ENCODE assay signal across 10 cellular contexts in genomic region chr11:33064033-33064825, GRCh38. TPM values are rescaled to one million over a fixed set of nuclear protein-coding genes. Genes with fewer than 3 reads are reported as not detected.
A peak's percentile ranks its signal among the peaks of the same experiment; 100 is the strongest.
DNase-seq lines count a peak whose midpoint lies in the region; ATAC-seq, FAIRE-seq and TF ChIP-seq lines count a peak whose summit lies in the region.
"Had no signal": no experiment of that assay in that cellular context is flagged by ENCODE, and none has a peak within 500 bp of the region (broad histone marks: within the 10 kb centered on the region; RNA-seq: fewer than 3 reads in every experiment).

No MANE protein-coding gene starts in this region.

- no peaks in the 10 kb centered on the region for H3K79me2 ChIP-seq in K562 (ENCODE audit: control insufficient read depth, insufficient read depth, low read length)

- 51% methylated on average over 11 of the region's 11 CpGs for WGBS in K562 (ENCODE audit: insufficient coverage, low coverage, missing lambda C conversion rate)

- in situ Hi-C loops in K562 (cut with MboI) = loop anchor here (5.0 kb wide), 1 partner anchor 107 kb away; no protein-coding TSS in a partner anchor

- no peak overlapping the region for H2AFZ ChIP-seq in K562 (ENCODE audit: low read depth, low read length)

- POLR2A ChIA-PET in K562 (lab: Yijun Ruan, JAX) = interaction anchor here (0.6 to 0.7 kb wide), 2 partner anchors 24 to 233 kb away, joined by 3 read pairs; no protein-coding TSS in a partner anchor

- TF ChIP-seq RAD21 in K562 (CRISPR knock-in tag; conservative IDR thresholded peaks at IDR 0.05 in 1 of 2, IDR thresholded peaks at IDR 0.05 in 1 of 2) = no peak

- no peaks in the 10 kb centered on the region; the same call in 1 of the 2 replicates for H4K20me1 ChIP-seq in K562 (replicated peaks; ENCODE audit: control insufficient read depth, insufficient read depth, low read length)

- no peak for TF ChIP-seq POLR2A in K562 (conservative IDR thresholded peaks at IDR 0.05)
- TF ChIP-seq POLR2A in vagina (IDR thresholded peaks at IDR 0.05) = no peak

- BruUV-seq in K562 (replicated peaks; lab: Mats Ljungman, UMichigan) = no TSS peak

- ATAC-seq in Right ventricle myocardium inferior (peak; percentile 23), K562 (peak; percentile 10; the same call in 1 of the 3 replicates), HG02623 (IDR thresholded peaks at IDR 0.05; ENCODE audit: unreplicated experiment) (no peak)

- intact Hi-C loops in Right ventricle myocardium inferior (cut with DNase I) (loop anchor here (2.0 to 10.0 kb wide), 2 partner anchors 101 to 259 kb away; no protein-coding TSS in a partner anchor), K562 (cut with micrococcal nuclease) (loop anchor here (2.0 to 5.0 kb wide), 2 partner anchors 47 to 182 kb away; no protein-coding TSS in a partner anchor), vagina (cut with DNase I) (no loop called here)

- TF ChIP-seq EP300 in K562 (IDR thresholded peaks at IDR 0.05; ENCODE audit: low read length) = no peak

- H3K4me2 ChIP-seq in K562 (ENCODE audit: insufficient read depth, low read length) = no peak overlapping the region

- H3K9me1 ChIP-seq in K562 (ENCODE audit: control insufficient read depth, insufficient read depth, low read length) = peaks cover 4% of the 10 kb centered on the region

- H3K4me3 ChIP-seq in right atrium auricular region (no peak overlapping the region), K562 (no peak overlapping the region), muscle layer of duodenum (ENCODE audit: low read depth in 1 of 2, low read length in 2 of 2) (peak overlapping the region in 1 of 2 donors; percentile 14), vagina (no peak overlapping the region)
- H3K4me3 ChIP-seq: lung had no signal

- H3K9ac ChIP-seq in K562 (ENCODE audit: insufficient read depth in 1 of 2, low read depth in 2 of 2, low read length in 2 of 2) = no peak overlapping the region; a peak in 1 of 4 replicates

- H3K36me3 ChIP-seq in right atrium auricular region (peaks cover 75% of the 10 kb centered on the region), K562 (ENCODE audit: control insufficient read depth, insufficient read depth, low read length) (peaks cover 12% of the 10 kb centered on the region; the same call in 1 of the 3 replicates), muscle layer of duodenum (ENCODE audit: control insufficient read depth in 1 of 2, insufficient read depth in 2 of 2, low read length in 2 of 2) (peaks cover 34 to 38% of the 10 kb centered on the region in 2 donors), vagina (peaks cover 0 to 50% of the 10 kb centered on the region in 2 donors)

- peak overlapping the region in 1 of 2 donors; percentile 22 for H3K27ac ChIP-seq in right atrium auricular region
- no peak overlapping the region for H3K27ac ChIP-seq in K562 (ENCODE audit: extremely low read depth, low read depth, low read length)
- peak overlapping the region; percentile 85 for H3K27ac ChIP-seq in muscle layer of duodenum (ENCODE audit: low read length)
- H3K27ac ChIP-seq in vagina = peak overlapping the region; percentile 59

- H3K4me1 ChIP-seq in right atrium auricular region (peaks cover 0 to 19% of the 10 kb centered on the region in 2 donors), K562 (replicated peaks in 1 of 2; ENCODE audit: control insufficient read depth in 2 of 2, insufficient read depth in 2 of 2, low read length in 2 of 2) (no peaks in the 10 kb centered on the region; a peak in 1 of 5 replicates), muscle layer of duodenum (ENCODE audit: control insufficient read depth in 1 of 2, insufficient read depth in 2 of 2, low read length in 2 of 2) (peaks cover 12 to 36% of the 10 kb centered on the region in 2 donors), vagina (peaks cover 51% of the 10 kb centered on the region)

- CTCF ChIA-PET in K562 (lab: Yijun Ruan, JAX; ENCODE audit: low intra/inter-chr PET ratio) = interaction anchor here (3.9 kb wide), 1 partner anchor 103 kb away, joined by 43 read pairs; no protein-coding TSS in a partner anchor

- no peak for DNase-seq in Right ventricle myocardium inferior (ENCODE audit: missing footprints)
- no peak for DNase-seq in right atrium auricular region (ENCODE audit: low spot score)
- peak in 1 of 4 experiments; percentile 8 for DNase-seq in K562 (ENCODE audit: extremely low read depth in 1 of 4, low spot score in 3 of 4)
- peak in 1 of 2 donors; percentile 60 for DNase-seq in vagina (ENCODE audit: extremely low spot score in 2 of 2)
- no peak for DNase-seq in AG08395 (ENCODE audit: low spot score)
- DNase-seq in activated CD8-positive, alpha-beta memory T cell treated with anti-CD3 and anti-CD28 coated beads, Interleukin-2, amount 50 U/mL, for 4 hours = no peak
- DNase-seq: stimulated activated CD4-positive, alpha-beta T cell treated with anti-CD3 and anti-CD28 coated beads, Interleukin-4, amount 100 ng/mL, for 4 hours had no signal

- H3K27me3 ChIP-seq in right atrium auricular region = no peaks in the 10 kb centered on the region
- H3K27me3 ChIP-seq in K562 (ENCODE audit: control insufficient read depth in 2 of 2, insufficient read depth in 2 of 2, low read length in 2 of 2) = no peaks in the 10 kb centered on the region
- no peaks in the 10 kb centered on the region for H3K27me3 ChIP-seq in muscle layer of duodenum (ENCODE audit: low read depth, low read length)
- no peaks in the 10 kb centered on the region for H3K27me3 ChIP-seq in vagina

- no peak for TF ChIP-seq CTCF in right atrium auricular region (IDR thresholded peaks at IDR 0.05)
- TF ChIP-seq CTCF in K562 (IDR thresholded peaks at IDR 0.05 in 2 of 3, conservative IDR thresholded peaks at IDR 0.05 in 1 of 3; ENCODE audit: insufficient read depth in 2 of 3, low read depth in 1 of 3, low read length in 3 of 3) = peak in 1 of 3 experiments; percentile 9; a peak in 1 of 6 replicates
- TF ChIP-seq CTCF in vagina (IDR thresholded peaks at IDR 0.05) = no peak

- no peaks in the 10 kb centered on the region for H3K9me3 ChIP-seq in right atrium auricular region
- H3K9me3 ChIP-seq in K562 (replicated peaks; ENCODE audit: control insufficient read depth, insufficient read depth, low read depth, low read length) = no peaks in the 10 kb centered on the region
- no peaks in the 10 kb centered on the region for H3K9me3 ChIP-seq in muscle layer of duodenum (ENCODE audit: control insufficient read depth in 1 of 2, low read length in 2 of 2)
- no peaks in the 10 kb centered on the region for H3K9me3 ChIP-seq in vagina

- FAIRE-seq in K562 (lab: Jason Lieb, UNC) = no peak

TF ChIP-seq in K562, 482 proteins besides CTCF, POLR2A, EP300 and RAD21:
- peak; percentile 42; the same call in 1 of the 2 replicates for TF ChIP-seq SPI1 (IDR thresholded peaks at IDR 0.05; ENCODE audit: borderline replicate concordance, low read depth, low read length)
- no peak for TF ChIP-seq LCOR (CRISPR knock-in tag; IDR thresholded peaks at IDR 0.05)
- TF ChIP-seq MTA2 (IDR thresholded peaks at IDR 0.05; ENCODE audit: low read depth) = no peak
- no peak for TF ChIP-seq MYNN (IDR thresholded peaks at IDR 0.05)
- TF ChIP-seq MYNN (CRISPR knock-in tag; IDR thresholded peaks at IDR 0.05) = no peak

RNA-seq across cellular contexts. Expression of gene TCP11L1, which starts 24.9 kb away (rescaled TPM):
- total RNA-seq in Right ventricle myocardium inferior (6.4 TPM), right atrium auricular region (10 to 100 TPM; 11.9 to 15.3 TPM), K562 (2014; rRNA removed) (5.8 and 15.3 TPM in 2 replicates), K562 (2014; rRNA removed; fragmentation: Illumina TruSeq; extraction: Trizol) (6.2 and 6.4 TPM in 2 replicates), K562 (2015; rRNA removed; fragmentation: Illumina TruSeq; extraction: Trizol) (4.5 and 4.7 TPM in 2 replicates), K562 (2021) (8.1 and 8.9 TPM in 2 replicates), vagina (28.7 TPM)
- 15.7 and 21.6 TPM in 2 replicates for total RNA-seq in K562 (2011; cell fraction: chromatin; rRNA removed; ENCODE audit: low replicate concordance)
- 8.2 and 9.9 TPM in 2 replicates for total RNA-seq in K562 (2011; cell fraction: nucleolus; rRNA removed)
- total RNA-seq in K562 (2011; cell fraction: nucleoplasm; rRNA removed) = 15.8 and 19.5 TPM in 2 replicates
- polyA plus RNA-seq in K562 (2011; rRNA removed) (5.8 and 6.1 TPM in 2 replicates), K562 (2014; fragmentation: Illumina TruSeq; extraction: Trizol) (4.5 and 5.4 TPM in 2 replicates), K562 (2014; fragmentation: Nextera tagmentation; extraction: Ambion mirVana) (1 to 10 TPM; 1.6 TPM), K562 (2014; rRNA removed) (4.1 and 4.3 TPM in 2 replicates)
- polyA plus RNA-seq in K562 (2011; cell fraction: cytosol; rRNA removed) = 4.6 and 6.3 TPM in 2 replicates
- 4.9 and 5.8 TPM in 2 replicates for polyA plus RNA-seq in K562 (2011; cell fraction: nucleus; rRNA removed)
- polyA plus RNA-seq in K562 (2012) = 2.4 and 3.6 TPM in 2 replicates
- 17.5 and 18.7 TPM in 2 replicates for polyA minus RNA-seq in K562 (2011; rRNA and poly(A)+ RNA removed)
- polyA minus RNA-seq in K562 (2011; cell fraction: cytosol; rRNA and poly(A)+ RNA removed) = 8.2 and 9.4 TPM in 2 replicates
- 5.0 and 10.7 TPM in 2 replicates for polyA minus RNA-seq in K562 (2011; cell fraction: nucleus; rRNA and poly(A)+ RNA removed)

RNA-seq across cellular contexts. Expression of gene DEPDC7, which starts 48.6 kb away (rescaled TPM):
- total RNA-seq in Right ventricle myocardium inferior (0.49 TPM), right atrium auricular region (under 1 TPM; 0.33 to 0.51 TPM), K562 (2014; rRNA removed) (8.4 and 10.3 TPM in 2 replicates), K562 (2014; rRNA removed; fragmentation: Illumina TruSeq; extraction: Trizol) (13.8 and 13.9 TPM in 2 replicates), K562 (2015; rRNA removed; fragmentation: Illumina TruSeq; extraction: Trizol) (13.8 and 15.5 TPM in 2 replicates), K562 (2021) (9.4 and 9.5 TPM in 2 replicates), vagina (2.5 TPM)
- total RNA-seq in K562 (2011; cell fraction: chromatin; rRNA removed; ENCODE audit: low replicate concordance) = 16.3 and 28.3 TPM in 2 replicates
- 7.8 and 9.7 TPM in 2 replicates for total RNA-seq in K562 (2011; cell fraction: nucleolus; rRNA removed)
- total RNA-seq in K562 (2011; cell fraction: nucleoplasm; rRNA removed) = 16.7 and 18.7 TPM in 2 replicates
- polyA plus RNA-seq in K562 (2011; rRNA removed) (14.5 and 19.9 TPM in 2 replicates), K562 (2014; fragmentation: Illumina TruSeq; extraction: Trizol) (12.7 and 15.7 TPM in 2 replicates), K562 (2014; fragmentation: Nextera tagmentation; extraction: Ambion mirVana) (1 to 10 TPM; 5.4 to 8.1 TPM), K562 (2014; rRNA removed) (12.0 and 13.8 TPM in 2 replicates)
- polyA plus RNA-seq in K562 (2011; cell fraction: cytosol; rRNA removed) = 3.4 and 6.0 TPM in 2 replicates
- 12.6 and 16.7 TPM in 2 replicates for polyA plus RNA-seq in K562 (2011; cell fraction: nucleus; rRNA removed)
- 5.3 and 7.0 TPM in 2 replicates for polyA plus RNA-seq in K562 (2012)
- 13.2 and 14.0 TPM in 2 replicates for polyA minus RNA-seq in K562 (2011; rRNA and poly(A)+ RNA removed)
- polyA minus RNA-seq in K562 (2011; cell fraction: cytosol; rRNA and poly(A)+ RNA removed) = 4.3 and 5.2 TPM in 2 replicates
- polyA minus RNA-seq in K562 (2011; cell fraction: nucleus; rRNA and poly(A)+ RNA removed) = 11.3 and 13.6 TPM in 2 replicates
